9 cellular contexts compared by ENCODE assay signal in the genomic region with DNA sequence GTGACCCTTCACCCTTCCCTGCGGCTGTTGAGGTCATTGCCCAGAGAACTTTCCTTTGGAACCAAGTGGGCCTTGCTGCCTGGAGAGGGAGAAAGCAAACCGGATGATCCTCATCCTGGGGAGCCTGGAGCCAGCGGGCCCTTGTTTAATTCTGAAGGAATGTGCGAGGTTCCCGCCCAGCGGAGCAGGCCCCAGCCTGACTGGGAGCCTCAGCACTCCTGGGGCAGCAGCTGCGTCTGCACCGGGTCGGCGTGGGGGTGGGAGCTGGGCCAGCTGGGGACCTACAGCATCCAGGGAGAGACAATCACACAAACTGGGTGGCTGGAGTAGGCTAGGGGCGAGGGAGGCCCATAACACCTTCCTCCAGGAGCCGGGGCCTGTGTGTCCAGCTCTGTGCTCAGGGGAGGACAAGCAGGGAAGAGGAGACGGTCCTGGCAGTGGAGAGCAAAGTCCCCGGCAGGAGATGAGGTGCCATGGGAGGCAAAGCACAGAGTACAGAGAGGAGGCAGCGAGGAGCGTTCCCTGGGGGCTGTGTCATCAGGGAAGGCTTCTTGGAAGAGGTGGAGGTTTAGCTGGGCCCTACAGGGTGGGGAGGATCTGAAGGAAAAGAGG.
A peak's percentile ranks its signal among the peaks of the same experiment; 100 is the strongest.
DNase-seq lines count a peak whose midpoint lies in the region; ATAC-seq and TF ChIP-seq lines count a peak whose summit lies in the region.
"Had no signal": no experiment of that assay in that cellular context is flagged by ENCODE, and none has a peak within 500 bp of the region (broad histone marks: within the 10 kb centered on the region; RNA-seq: fewer than 3 reads in every experiment).

No MANE protein-coding gene starts in this region.

- H3K36me3 Mint-ChIP-seq in activated CD8-positive, alpha-beta memory T cell treated with anti-CD3 and anti-CD28 coated beads, Interleukin-2, amount 10 ng/mL, durations not matched to agents 7 days and 5 days: no peaks in the 10 kb centered on the region

- 32 to 36% methylated on average over 16 of the region's 16 CpGs for WGBS in GM23248 (ENCODE audit: low coverage in 1 of 2, low lambda C conversion rate in 2 of 2, missing lambda C conversion rate in 2 of 2), 2 experiments
- WGBS in liver: 64% methylated on average over 16 of the region's 16 CpGs

- peak overlapping the region; percentile 74 for H3K9ac ChIP-seq in GM23248
- H3K9ac ChIP-seq in liver (ENCODE audit: low read depth in 1 of 2, low read length in 2 of 2): no peak overlapping the region
- H3K9ac ChIP-seq in Karpas-422 (ENCODE audit: low read length): no peak overlapping the region

- H3K27ac Mint-ChIP-seq in activated CD8-positive, alpha-beta memory T cell treated with anti-CD3 and anti-CD28 coated beads, Interleukin-2, amount 10 ng/mL, durations not matched to agents 7 days and 5 days: no peak overlapping the region
- H3K27ac Mint-ChIP-seq: memory B cell had no signal

- no peaks in the 10 kb centered on the region for H3K27me3 Mint-ChIP-seq in activated CD8-positive, alpha-beta memory T cell treated with anti-CD3 and anti-CD28 coated beads, Interleukin-2, amount 10 ng/mL, durations not matched to agents 7 days and 5 days

- no peak for ATAC-seq in activated CD8-positive, alpha-beta memory T cell treated with anti-CD3 and anti-CD28 coated beads, Interleukin-2, amount 10 ng/mL, durations not matched to agents 7 days and 5 days

- no peaks in the 10 kb centered on the region for H3K79me2 ChIP-seq in GM23248 (ENCODE audit: insufficient read depth)
- no peaks in the 10 kb centered on the region for H3K79me2 ChIP-seq in Karpas-422 (ENCODE audit: low read length)

- H3K4me1 Mint-ChIP-seq in activated CD8-positive, alpha-beta memory T cell treated with anti-CD3 and anti-CD28 coated beads, Interleukin-2, amount 10 ng/mL, durations not matched to agents 7 days and 5 days: no peaks in the 10 kb centered on the region
- H3K4me1 Mint-ChIP-seq: memory B cell had no signal

- TF ChIP-seq CTCF in liver (IDR thresholded peaks at IDR 0.05; ENCODE audit: low read depth, low read length, missing input control): no peak

- H3K27me3 ChIP-seq in GM23248 (replicated peaks; ENCODE audit: insufficient read depth) (no peaks in the 10 kb centered on the region), liver (ENCODE audit: control insufficient read depth in 4 of 4, insufficient read depth in 4 of 4, low read length in 3 of 4) (no peaks in the 10 kb centered on the region), Karpas-422 (ENCODE audit: low read length) (no peaks in the 10 kb centered on the region)

- in situ Hi-C loops in GM23248 (cut with MboI): no loop called here

- H3K27ac ChIP-seq in GM23248: peak overlapping the region; percentile 49
- peak overlapping the region; percentile 45 to 66 for H3K27ac ChIP-seq in liver (ENCODE audit: low read depth in 1 of 2, low read length in 2 of 2)
- peak overlapping the region in 18 of 21 experiments; percentile 18 to 89 (median 74) for H3K27ac ChIP-seq in skin epidermis
- no peak overlapping the region for H3K27ac ChIP-seq in Karpas-422 (ENCODE audit: low read length)

- TF ChIP-seq RAD21 in liver (IDR thresholded peaks at IDR 0.05): peak in 1 of 2 donors; percentile 26

- H2AFZ ChIP-seq in GM23248 (peak overlapping the region; percentile 82), Karpas-422 (ENCODE audit: low read length) (no peak overlapping the region)

- H3K4me1 ChIP-seq in GM23248 (ENCODE audit: insufficient read depth): peaks cover 14% of the 10 kb centered on the region
- H3K4me1 ChIP-seq in liver (ENCODE audit: control insufficient read depth in 4 of 4, insufficient read depth in 4 of 4, low read length in 3 of 4): peaks cover 4 to 14% (median 10%) of the 10 kb centered on the region in 4 donors
- no peaks in the 10 kb centered on the region for H3K4me1 ChIP-seq in Karpas-422 (ENCODE audit: low read length)

- no peak overlapping the region for H3K4me3 ChIP-seq in GM23248
- H3K4me3 ChIP-seq in liver (ENCODE audit: low read depth in 1 of 3, low read length in 3 of 3): no peak overlapping the region
- H3K4me3 ChIP-seq in skin epidermis: no peak overlapping the region
- H3K4me3 ChIP-seq in Karpas-422 (ENCODE audit: low read length): no peak overlapping the region

- H3K9me2 ChIP-seq in GM23248 (ENCODE audit: insufficient read depth) (no peaks in the 10 kb centered on the region), Karpas-422 (replicated peaks; ENCODE audit: insufficient read depth, low read length) (no peaks in the 10 kb centered on the region)

- no peaks in the 10 kb centered on the region for H4K20me1 ChIP-seq in GM23248 (ENCODE audit: insufficient read depth)
- no peaks in the 10 kb centered on the region for H4K20me1 ChIP-seq in Karpas-422 (ENCODE audit: insufficient read depth, low read depth, low read length)

- no peaks in the 10 kb centered on the region for H3K9me3 Mint-ChIP-seq in activated CD8-positive, alpha-beta memory T cell treated with anti-CD3 and anti-CD28 coated beads, Interleukin-2, amount 10 ng/mL, durations not matched to agents 7 days and 5 days (ENCODE audit: low read depth)

- H3K9me3 ChIP-seq in GM23248 (ENCODE audit: low read depth) (no peaks in the 10 kb centered on the region), liver (ENCODE audit: control insufficient read depth in 4 of 4, low read length in 3 of 4) (no peaks in the 10 kb centered on the region), Karpas-422 (ENCODE audit: low read length) (no peaks in the 10 kb centered on the region)

- H3K4me2 ChIP-seq in GM23248 (ENCODE audit: unreplicated experiment) (no peak overlapping the region), Karpas-422 (ENCODE audit: low read depth, low read length, poor library complexity, severe bottlenecking) (no peak overlapping the region)

- CTCF ChIA-PET in activated CD8-positive, alpha-beta memory T cell treated with anti-CD3 and anti-CD28 coated beads, Interleukin-2, amount 10 ng/mL, durations not matched to agents 7 days and 5 days (lab: Charles Lee): no interaction called here

- no peaks in the 10 kb centered on the region for H3K36me3 ChIP-seq in GM23248 (ENCODE audit: low read depth)
- H3K36me3 ChIP-seq in liver (ENCODE audit: control insufficient read depth in 4 of 4, insufficient read depth in 3 of 4, low read depth in 1 of 4, low read length in 3 of 4): no peaks in the 10 kb centered on the region
- no peaks in the 10 kb centered on the region for H3K36me3 ChIP-seq in Karpas-422 (ENCODE audit: insufficient read depth, low read length)

- peaks cover 2% of the 10 kb centered on the region; the same call in 1 of the 2 replicates for H3F3A ChIP-seq in GM23248 (ENCODE audit: insufficient read depth)

- H3K4me3 Mint-ChIP-seq in activated CD8-positive, alpha-beta memory T cell treated with anti-CD3 and anti-CD28 coated beads, Interleukin-2, amount 10 ng/mL, durations not matched to agents 7 days and 5 days: no peak overlapping the region
- H3K4me3 Mint-ChIP-seq: memory B cell had no signal

- DNase-seq in GM23248 (peak; percentile 73), ecto neural progenitor cell (ENCODE audit: low spot score) (peak; percentile 66), OCI-M1 (lab: John Stamatoyannopoulos, UW) (no peak), Karpas-422 (no peak), NK-92 (lab: John Stamatoyannopoulos, UW; ENCODE audit: unreplicated experiment) (no peak)
- no peak for DNase-seq in activated CD8-positive, alpha-beta memory T cell treated with anti-CD3 and anti-CD28 coated beads, Interleukin-2, amount 10 ng/mL, durations not matched to agents 7 days and 5 days

TF ChIP-seq in liver, 16 proteins besides CTCF, POLR2A, EP300 and RAD21:
- peak; percentile 95 to 97 for TF ChIP-seq RXRA (IDR thresholded peaks at IDR 0.05)
- TF ChIP-seq, protein P1, sequence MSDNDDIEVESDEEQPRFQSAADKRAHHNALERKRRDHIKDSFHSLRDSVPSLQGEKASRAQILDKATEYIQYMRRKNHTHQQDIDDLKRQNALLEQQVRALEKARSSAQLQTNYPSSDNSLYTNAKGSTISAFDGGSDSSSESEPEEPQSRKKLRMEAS (IDR thresholded peaks at IDR 0.05): no peak
- peak in 1 of 2 donors; percentile 84 for TF ChIP-seq HNF4A (conservative IDR thresholded peaks at IDR 0.05)
- TF ChIP-seq, protein P2, sequence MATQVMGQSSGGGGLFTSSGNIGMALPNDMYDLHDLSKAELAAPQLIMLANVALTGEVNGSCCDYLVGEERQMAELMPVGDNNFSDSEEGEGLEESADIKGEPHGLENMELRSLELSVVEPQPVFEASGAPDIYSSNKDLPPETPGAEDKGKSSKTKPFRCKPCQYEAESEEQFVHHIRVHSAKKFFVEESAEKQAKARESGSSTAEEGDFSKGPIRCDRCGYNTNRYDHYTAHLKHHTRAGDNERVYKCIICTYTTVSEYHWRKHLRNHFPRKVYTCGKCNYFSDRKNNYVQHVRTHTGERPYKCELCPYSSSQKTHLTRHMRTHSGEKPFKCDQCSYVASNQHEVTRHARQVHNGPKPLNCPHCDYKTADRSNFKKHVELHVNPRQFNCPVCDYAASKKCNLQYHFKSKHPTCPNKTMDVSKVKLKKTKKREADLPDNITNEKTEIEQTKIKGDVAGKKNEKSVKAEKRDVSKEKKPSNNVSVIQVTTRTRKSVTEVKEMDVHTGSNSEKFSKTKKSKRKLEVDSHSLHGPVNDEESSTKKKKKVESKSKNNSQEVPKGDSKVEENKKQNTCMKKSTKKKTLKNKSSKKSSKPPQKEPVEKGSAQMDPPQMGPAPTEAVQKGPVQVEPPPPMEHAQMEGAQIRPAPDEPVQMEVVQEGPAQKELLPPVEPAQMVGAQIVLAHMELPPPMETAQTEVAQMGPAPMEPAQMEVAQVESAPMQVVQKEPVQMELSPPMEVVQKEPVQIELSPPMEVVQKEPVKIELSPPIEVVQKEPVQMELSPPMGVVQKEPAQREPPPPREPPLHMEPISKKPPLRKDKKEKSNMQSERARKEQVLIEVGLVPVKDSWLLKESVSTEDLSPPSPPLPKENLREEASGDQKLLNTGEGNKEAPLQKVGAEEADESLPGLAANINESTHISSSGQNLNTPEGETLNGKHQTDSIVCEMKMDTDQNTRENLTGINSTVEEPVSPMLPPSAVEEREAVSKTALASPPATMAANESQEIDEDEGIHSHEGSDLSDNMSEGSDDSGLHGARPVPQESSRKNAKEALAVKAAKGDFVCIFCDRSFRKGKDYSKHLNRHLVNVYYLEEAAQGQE (IDR thresholded peaks at IDR 0.05): no peak
- peak; percentile 78 for TF ChIP-seq SP1 (IDR thresholded peaks at IDR 0.05)
- no peak for TF ChIP-seq FOXA2 (IDR thresholded peaks at IDR 0.05)
- TF ChIP-seq YY1 (IDR thresholded peaks at IDR 0.05): peak; percentile 33
- TF ChIP-seq JUND (IDR thresholded peaks at IDR 0.05): peak in 1 of 2 donors; percentile 32
- peak; percentile 98 for TF ChIP-seq NR2F2 (IDR thresholded peaks at IDR 0.05)

Comparison
In these comparisons a context has a peak if more than half of its experiments do, and no peak if none do; other contexts are left out.
1. DNase-seq: peak in GM23248 (single experiment) and ecto neural progenitor cell (single experiment); none in OCI-M1 (single experiment), Karpas-422 (single experiment), NK-92 (single experiment) and activated CD8-positive, alpha-beta memory T cell treated with anti-CD3 and anti-CD28 coated beads, Interleukin-2, amount 10 ng/mL, durations not matched to agents 7 days and 5 days (single experiment).